In the genomic region with DNA sequence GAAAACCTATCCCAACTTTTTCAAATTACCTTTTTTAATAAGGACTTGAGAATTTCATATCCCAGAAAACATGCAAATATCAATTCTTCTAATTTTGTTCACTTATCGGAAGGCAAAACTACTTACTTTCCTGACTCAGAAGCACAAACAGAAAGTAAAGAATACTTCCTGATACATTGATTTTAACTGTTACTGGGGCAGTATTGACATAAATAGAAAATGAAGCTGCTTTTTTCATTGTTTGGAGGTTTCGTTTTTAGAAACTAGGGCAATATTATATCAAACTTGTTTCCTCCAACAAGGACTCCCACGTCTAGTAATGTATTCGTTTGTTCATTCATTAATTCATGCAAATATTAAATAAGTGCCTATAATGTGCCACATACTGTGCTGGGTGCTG, we compare ENCODE assay signal across 14 cellular contexts. TPM values are rescaled to one million over a fixed set of nuclear protein-coding genes. Genes with fewer than 3 reads are reported as not detected.
DNase-seq lines count a peak whose midpoint lies in the region; ATAC-seq, FAIRE-seq and TF ChIP-seq lines count a peak whose summit lies in the region.
"Had no signal": no experiment of that assay in that cellular context is flagged by ENCODE, and none has a peak within 500 bp of the region (broad histone marks: within the 10 kb centered on the region; RNA-seq: fewer than 3 reads in every experiment).

No MANE protein-coding gene starts in this region.

- intact Hi-C loops in K562 (cut with micrococcal nuclease) = no loop called here

- TF ChIP-seq CTCF in K562 (IDR thresholded peaks at IDR 0.05 in 2 of 3, conservative IDR thresholded peaks at IDR 0.05 in 1 of 3; ENCODE audit: insufficient read depth in 2 of 3, low read depth in 1 of 3, low read length in 3 of 3) (no peak), GM20000 (IDR thresholded peaks at IDR 0.05; ENCODE audit: extremely low read depth, missing control alignments) (no peak)

- ATAC-seq in GM21381 (IDR thresholded peaks at IDR 0.05; ENCODE audit: unreplicated experiment) (peak; percentile 46), HG03378 (IDR thresholded peaks at IDR 0.05; ENCODE audit: unreplicated experiment) (peak; percentile 65), K562 (no peak), GM18517 (IDR thresholded peaks at IDR 0.05; ENCODE audit: unreplicated experiment) (no peak)

- H3K36me3 ChIP-seq in CD8-positive, alpha-beta memory T cell (ENCODE audit: insufficient read depth, low read length) = no peaks in the 10 kb centered on the region
- no peaks in the 10 kb centered on the region for H3K36me3 ChIP-seq in K562 (ENCODE audit: control insufficient read depth, insufficient read depth, low read length)
- H3K36me3 ChIP-seq: stomach had no signal

- H2AFZ ChIP-seq in K562 (ENCODE audit: low read depth, low read length) = peak overlapping the region; percentile 61

- H3K27me3 Mint-ChIP-seq in CD8-positive, alpha-beta memory T cell = peaks cover 20 to 27% of the 10 kb centered on the region in 2 donors

- no peak for TF ChIP-seq RAD21 in K562 (CRISPR knock-in tag; conservative IDR thresholded peaks at IDR 0.05 in 1 of 2, IDR thresholded peaks at IDR 0.05 in 1 of 2)

- no peaks in the 10 kb centered on the region for H4K20me1 ChIP-seq in K562 (replicated peaks; ENCODE audit: control insufficient read depth, insufficient read depth, low read length)

- no peaks in the 10 kb centered on the region for H3K9me3 ChIP-seq in CD8-positive, alpha-beta memory T cell (ENCODE audit: low read length)
- no peaks in the 10 kb centered on the region for H3K9me3 ChIP-seq in K562 (replicated peaks; ENCODE audit: control insufficient read depth, insufficient read depth, low read depth, low read length)

- H3K27ac ChIP-seq in CD8-positive, alpha-beta memory T cell (ENCODE audit: low read depth, low read length) = no peak overlapping the region
- no peak overlapping the region for H3K27ac ChIP-seq in K562 (ENCODE audit: extremely low read depth, low read depth, low read length)

- BruUV-seq in K562 (replicated peaks; lab: Mats Ljungman, UMichigan) = no TSS peak

- H3K4me2 ChIP-seq in K562 (ENCODE audit: insufficient read depth, low read length) = no peak overlapping the region

- peaks cover 0 to 2% (median 0%) of the 10 kb centered on the region in 3 donors for H3K36me3 Mint-ChIP-seq in CD8-positive, alpha-beta memory T cell
- H3K36me3 Mint-ChIP-seq: brain, naive B cell had no signal

- TF ChIP-seq EP300 in K562 (IDR thresholded peaks at IDR 0.05; ENCODE audit: low read length) = no peak

- H3K4me1 Mint-ChIP-seq in CD8-positive, alpha-beta memory T cell = peaks cover 13 to 24% (median 22%) of the 10 kb centered on the region in 3 donors

- no peaks in the 10 kb centered on the region for H3K79me2 ChIP-seq in K562 (ENCODE audit: control insufficient read depth, insufficient read depth, low read length)

- H3K9me3 Mint-ChIP-seq in CD8-positive, alpha-beta memory T cell = no peaks in the 10 kb centered on the region
- H3K9me3 Mint-ChIP-seq: brain had no signal

- H3K27me3 ChIP-seq in CD8-positive, alpha-beta memory T cell (ENCODE audit: insufficient read depth, low read length, poor library complexity, severe bottlenecking) = no peaks in the 10 kb centered on the region
- no peaks in the 10 kb centered on the region for H3K27me3 ChIP-seq in K562 (ENCODE audit: control insufficient read depth in 2 of 2, insufficient read depth in 2 of 2, low read length in 2 of 2)

- in situ Hi-C loops in K562 (cut with MboI) = no loop called here

- peak overlapping the region; percentile 63 to 74 (median 71) for H3K4me3 Mint-ChIP-seq in CD8-positive, alpha-beta memory T cell
- H3K4me3 Mint-ChIP-seq: brain, naive B cell had no signal

- H3K4me3 ChIP-seq in CD8-positive, alpha-beta memory T cell (ENCODE audit: low read length) = peak overlapping the region; percentile 0
- H3K4me3 ChIP-seq in K562 = no peak overlapping the region
- H3K4me3 ChIP-seq: stomach had no signal

- no peak for TF ChIP-seq POLR2A in K562 (conservative IDR thresholded peaks at IDR 0.05)

- DNase-seq in CD8-positive, alpha-beta memory T cell = no peak
- no peak for DNase-seq in K562 (ENCODE audit: extremely low read depth in 1 of 4, low spot score in 3 of 4)
- no peak for DNase-seq in RPMI8226
- DNase-seq in GM20000 (ENCODE audit: low spot score) = no peak
- DNase-seq in SW480 (ENCODE audit: low spot score) = no peak
- DNase-seq: activated gamma-delta T cell, glutamatergic neuron, IMR-90, naive B cell, stomach had no signal

- peak overlapping the region in 6 of 8 donors; percentile 2 to 90 (median 20) for H3K27ac Mint-ChIP-seq in CD8-positive, alpha-beta memory T cell
- H3K27ac Mint-ChIP-seq: brain had no signal

- no peaks in the 10 kb centered on the region for H3K4me1 ChIP-seq in CD8-positive, alpha-beta memory T cell (ENCODE audit: insufficient read depth, low read length)
- H3K4me1 ChIP-seq in K562 (replicated peaks in 1 of 2; ENCODE audit: control insufficient read depth in 2 of 2, insufficient read depth in 2 of 2, low read length in 2 of 2) = peaks cover 0 to 5% of the 10 kb centered on the region in 2 experiments; a peak in 1 of 5 replicates

- no peaks in the 10 kb centered on the region for H3K9me1 ChIP-seq in K562 (ENCODE audit: control insufficient read depth, insufficient read depth, low read length)

- 19% methylated on average over 4 of the region's 4 CpGs for WGBS in K562 (ENCODE audit: insufficient coverage, low coverage, missing lambda C conversion rate)

- CTCF ChIA-PET in CD8-positive, alpha-beta memory T cell (lab: Charles Lee) = no interaction called here
- CTCF ChIA-PET in K562 (lab: Yijun Ruan, JAX; ENCODE audit: low intra/inter-chr PET ratio) = no interaction called here

- FAIRE-seq in K562 (lab: Jason Lieb, UNC) = no peak

- POLR2A ChIA-PET in CD8-positive, alpha-beta memory T cell (lab: Charles Lee) = no interaction called here
- POLR2A ChIA-PET in K562 (lab: Yijun Ruan, JAX) = interaction anchor here (0.9 to 1.6 kb wide), 2 partner anchors 9 to 14 kb away, joined by 3 to 6 read pairs; no protein-coding TSS in a partner anchor

- no peak overlapping the region for H3K9ac ChIP-seq in K562 (ENCODE audit: insufficient read depth in 1 of 2, low read depth in 2 of 2, low read length in 2 of 2)

RNA-seq across cellular contexts. Expression of a gene that starts 19.1 kb away (rescaled TPM):
- not detected for total RNA-seq in CD8-positive, alpha-beta memory T cell
- polyA plus RNA-seq in CD8-positive, alpha-beta memory T cell = not detected
- total RNA-seq in K562 (2011; cell fraction: chromatin; rRNA removed; ENCODE audit: low replicate concordance) = 0.53 and 1.0 TPM in 2 replicates
- total RNA-seq in K562 (2011; cell fraction: nucleolus; rRNA removed) = 1.4 and 2.0 TPM in 2 replicates
- 0.92 and 1.8 TPM in 2 replicates for total RNA-seq in K562 (2011; cell fraction: nucleoplasm; rRNA removed)
- total RNA-seq in K562 (2014; rRNA removed) = 0.27 and 0.29 TPM in 2 replicates
- total RNA-seq in K562 (2014; rRNA removed; fragmentation: Illumina TruSeq; extraction: Trizol) = 0.07 and 0.16 TPM in 2 replicates
- total RNA-seq in K562 (2015; rRNA removed; fragmentation: Illumina TruSeq; extraction: Trizol) = 0.04 TPM in 1 of 2 replicates, not detected in the other
- total RNA-seq in K562 (2021) = 0.40 and 0.58 TPM in 2 replicates
- polyA plus RNA-seq in K562 (2011; rRNA removed) = 0.12 and 0.39 TPM in 2 replicates
- 0.12 and 1.3 TPM in 2 replicates for polyA plus RNA-seq in K562 (2011; cell fraction: cytosol; rRNA removed)
- 0.20 and 1.0 TPM in 2 replicates for polyA plus RNA-seq in K562 (2011; cell fraction: nucleus; rRNA removed)
- polyA plus RNA-seq in K562 (2012) = 0.11 and 0.31 TPM in 2 replicates
- polyA plus RNA-seq in K562 (2014; fragmentation: Illumina TruSeq; extraction: Trizol) = 0.21 and 0.22 TPM in 2 replicates
- under 1 TPM; 0.08 to 0.13 TPM for polyA plus RNA-seq in K562 (2014; fragmentation: Nextera tagmentation; extraction: Ambion mirVana)
- 0.33 and 0.47 TPM in 2 replicates for polyA plus RNA-seq in K562 (2014; rRNA removed)
- 0.18 and 0.39 TPM in 2 replicates for polyA minus RNA-seq in K562 (2011; rRNA and poly(A)+ RNA removed)
- not detected in 2 replicates for polyA minus RNA-seq in K562 (2011; cell fraction: cytosol; rRNA and poly(A)+ RNA removed)
- 0.27 and 0.56 TPM in 2 replicates for polyA minus RNA-seq in K562 (2011; cell fraction: nucleus; rRNA and poly(A)+ RNA removed)
- total RNA-seq: IMR-90, stomach had no signal
- polyA plus RNA-seq: stomach had no signal

RNA-seq across cellular contexts. Expression of a gene that starts 55.5 kb away (rescaled TPM):
- not detected for total RNA-seq in CD8-positive, alpha-beta memory T cell
- not detected for polyA plus RNA-seq in CD8-positive, alpha-beta memory T cell
- 4.6 and 8.1 TPM in 2 replicates for total RNA-seq in K562 (2011; cell fraction: chromatin; rRNA removed; ENCODE audit: low replicate concordance)
- 3.2 and 3.3 TPM in 2 replicates for total RNA-seq in K562 (2011; cell fraction: nucleolus; rRNA removed)
- total RNA-seq in K562 (2011; cell fraction: nucleoplasm; rRNA removed) = 6.0 and 6.3 TPM in 2 replicates
- total RNA-seq in K562 (2014; rRNA removed) = 0.73 and 0.86 TPM in 2 replicates
- 0.65 and 0.83 TPM in 2 replicates for total RNA-seq in K562 (2014; rRNA removed; fragmentation: Illumina TruSeq; extraction: Trizol)
- 0.40 and 0.49 TPM in 2 replicates for total RNA-seq in K562 (2015; rRNA removed; fragmentation: Illumina TruSeq; extraction: Trizol)
- 0.49 and 1.0 TPM in 2 replicates for total RNA-seq in K562 (2021)
- 1.1 and 1.2 TPM in 2 replicates for polyA plus RNA-seq in K562 (2011; rRNA removed)
- 0.58 and 0.73 TPM in 2 replicates for polyA plus RNA-seq in K562 (2011; cell fraction: cytosol; rRNA removed)
- 0.76 and 0.98 TPM in 2 replicates for polyA plus RNA-seq in K562 (2011; cell fraction: nucleus; rRNA removed)
- polyA plus RNA-seq in K562 (2012) = 0.18 and 0.29 TPM in 2 replicates
- polyA plus RNA-seq in K562 (2014; fragmentation: Illumina TruSeq; extraction: Trizol) = 0.64 and 0.72 TPM in 2 replicates
- under 1 TPM; 0.18 to 0.39 TPM for polyA plus RNA-seq in K562 (2014; fragmentation: Nextera tagmentation; extraction: Ambion mirVana)
- polyA plus RNA-seq in K562 (2014; rRNA removed) = 0.59 and 1.2 TPM in 2 replicates
- polyA minus RNA-seq in K562 (2011; rRNA and poly(A)+ RNA removed) = 0.91 and 1.2 TPM in 2 replicates
- polyA minus RNA-seq in K562 (2011; cell fraction: cytosol; rRNA and poly(A)+ RNA removed) = not detected in 2 replicates
- polyA minus RNA-seq in K562 (2011; cell fraction: nucleus; rRNA and poly(A)+ RNA removed) = 0.33 and 1.3 TPM in 2 replicates

RNA-seq across cellular contexts. Expression of a gene that starts 57.0 kb away (rescaled TPM):
- total RNA-seq in CD8-positive, alpha-beta memory T cell = 100 to 1,000 TPM; 146 to 148 TPM
- 121 TPM for polyA plus RNA-seq in CD8-positive, alpha-beta memory T cell
- total RNA-seq in K562 (2011; cell fraction: chromatin; rRNA removed; ENCODE audit: low replicate concordance) = 224 and 739 TPM in 2 replicates
- 79.4 and 92.0 TPM in 2 replicates for total RNA-seq in K562 (2011; cell fraction: nucleolus; rRNA removed)
- total RNA-seq in K562 (2011; cell fraction: nucleoplasm; rRNA removed) = 184 and 255 TPM in 2 replicates
- total RNA-seq in K562 (2014; rRNA removed) = 116 and 128 TPM in 2 replicates
- total RNA-seq in K562 (2014; rRNA removed; fragmentation: Illumina TruSeq; extraction: Trizol) = 280 and 375 TPM in 2 replicates
- total RNA-seq in K562 (2015; rRNA removed; fragmentation: Illumina TruSeq; extraction: Trizol) = 193 and 205 TPM in 2 replicates
- 198 and 199 TPM in 2 replicates for total RNA-seq in K562 (2021)
- 108 and 140 TPM in 2 replicates for polyA plus RNA-seq in K562 (2011; rRNA removed)
- polyA plus RNA-seq in K562 (2011; cell fraction: cytosol; rRNA removed) = 8.8 and 22.2 TPM in 2 replicates
- polyA plus RNA-seq in K562 (2011; cell fraction: nucleus; rRNA removed) = 182 and 207 TPM in 2 replicates
- 66.4 and 103 TPM in 2 replicates for polyA plus RNA-seq in K562 (2012)
- 174 and 178 TPM in 2 replicates for polyA plus RNA-seq in K562 (2014; fragmentation: Illumina TruSeq; extraction: Trizol)
- 100 to 1,000 TPM; 191 to 322 TPM for polyA plus RNA-seq in K562 (2014; fragmentation: Nextera tagmentation; extraction: Ambion mirVana)
- 97.8 and 140 TPM in 2 replicates for polyA plus RNA-seq in K562 (2014; rRNA removed)
- polyA minus RNA-seq in K562 (2011; rRNA and poly(A)+ RNA removed) = 269 and 309 TPM in 2 replicates
- 56.3 and 70.0 TPM in 2 replicates for polyA minus RNA-seq in K562 (2011; cell fraction: cytosol; rRNA and poly(A)+ RNA removed)
- 193 and 346 TPM in 2 replicates for polyA minus RNA-seq in K562 (2011; cell fraction: nucleus; rRNA and poly(A)+ RNA removed)

Comparison
In these comparisons a context has a peak if more than half of its experiments do, and no peak if none do; other contexts are left out.
1. ATAC-seq: peak in GM21381 (single experiment) and HG03378 (single experiment); none in K562 (single experiment) and GM18517 (single experiment).